In the genomic region with DNA sequence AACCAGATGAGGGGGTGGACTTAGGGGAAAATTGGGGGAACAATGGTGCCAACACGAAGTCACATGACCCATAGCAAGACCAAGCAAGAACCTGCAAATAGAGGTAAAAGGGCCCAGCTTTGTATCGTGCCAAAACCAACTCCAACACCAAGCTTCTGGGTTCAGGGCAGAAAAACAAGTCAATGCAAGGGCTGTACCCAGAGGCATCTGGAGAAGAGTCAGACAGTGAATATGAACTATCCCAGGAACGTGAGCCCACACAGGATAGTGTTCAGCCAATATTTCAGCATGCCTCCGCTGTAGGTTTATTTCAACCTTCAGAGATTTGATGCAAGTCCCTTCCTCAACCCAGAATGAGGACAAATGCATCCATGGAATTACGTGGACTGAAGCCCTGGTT, we compare ENCODE assay signal across 1 cellular context.
TF ChIP-seq lines count a peak whose summit lies in the region.

No MANE protein-coding gene starts in this region.

TF ChIP-seq in Ishikawa, 13 proteins besides CTCF, POLR2A, EP300 and RAD21:
- TF ChIP-seq CREB1 (IDR thresholded peaks at IDR 0.05; ENCODE audit: low read depth) = no peak
- TF ChIP-seq TAF1 (IDR thresholded peaks at IDR 0.05; ENCODE audit: low read depth) = no peak
- TF ChIP-seq USF1 (IDR thresholded peaks at IDR 0.05) = 0 out of 2 replicates have a peak, but pooled peaks have one; percentile 5
- TF ChIP-seq FOXM1 (IDR thresholded peaks at IDR 0.05; ENCODE audit: borderline replicate concordance, low read depth) = no peak
